24 cellular contexts compared by ENCODE assay signal in the genomic region with DNA sequence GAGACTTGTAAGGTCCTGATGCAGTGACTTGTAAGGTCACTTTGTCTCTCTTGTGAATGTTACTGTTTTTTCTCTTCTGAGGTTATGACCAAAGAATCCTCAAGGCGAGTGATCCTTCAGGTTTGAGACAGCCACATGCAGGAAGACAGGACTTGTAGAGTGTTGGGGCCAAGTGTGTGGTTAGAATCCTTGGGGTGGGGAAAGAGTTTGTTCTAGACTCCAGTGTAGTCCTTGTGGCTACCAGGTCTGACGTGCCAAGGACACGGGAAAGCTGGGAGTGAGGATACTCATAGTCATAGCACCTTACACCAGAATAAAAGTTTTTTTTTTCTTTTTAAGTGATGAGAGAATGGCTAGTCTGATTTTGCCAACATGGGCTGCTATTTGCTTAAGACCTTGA. TPM values are rescaled to one million over a fixed set of nuclear protein-coding genes. Genes with fewer than 3 reads are reported as not detected.
A peak's percentile ranks its signal among the peaks of the same experiment; 100 is the strongest.
DNase-seq lines count a peak whose midpoint lies in the region; ATAC-seq and TF ChIP-seq lines count a peak whose summit lies in the region.
"Had no signal": no experiment of that assay in that cellular context is flagged by ENCODE, and none has a peak within 500 bp of the region (broad histone marks: within the 10 kb centered on the region; RNA-seq: fewer than 3 reads in every experiment).

No MANE protein-coding gene starts in this region.

- no peak overlapping the region for H2AFZ ChIP-seq in hepatocyte
- H2AFZ ChIP-seq: GM23338 had no signal

- peaks cover 11% of the 10 kb centered on the region for H3K4me1 Mint-ChIP-seq in MCF 10A (ENCODE audit: insufficient read depth, unreplicated experiment)
- peaks cover 24% of the 10 kb centered on the region for H3K4me1 Mint-ChIP-seq in activated naive CD8-positive, alpha-beta T cell treated with anti-CD3 and anti-CD28 coated beads, Interleukin-2, amount 50 U/mL, for 24 hours

- ATAC-seq in activated naive CD8-positive, alpha-beta T cell treated with anti-CD3 and anti-CD28 coated beads, Interleukin-2, amount 50 U/mL, for 24 hours: no peak
- ATAC-seq in GM21619 (IDR thresholded peaks at IDR 0.05; ENCODE audit: unreplicated experiment): no peak
- ATAC-seq: GM23338, PC-3, SK-N-SH treated with all-trans-retinoic acid at 6 μM for 48 hours had no signal

- TF ChIP-seq CTCF in breast epithelium (IDR thresholded peaks at IDR 0.05): no peak
- TF ChIP-seq CTCF in MCF 10A (IDR thresholded peaks at IDR 0.05; ENCODE audit: unreplicated experiment): no peak
- TF ChIP-seq CTCF in hepatocyte (IDR thresholded peaks at IDR 0.05; ENCODE audit: poor library complexity): no peak
- TF ChIP-seq CTCF in thyroid gland (IDR thresholded peaks at IDR 0.05): no peak

- H3K4me3 ChIP-seq in breast epithelium (no peak overlapping the region), hepatocyte (no peak overlapping the region), thyroid gland (replicated peaks in 1 of 3) (no peak overlapping the region)
- H3K4me3 ChIP-seq: BLaER1, GM23338, SJCRH30 had no signal

- no peaks in the 10 kb centered on the region for H4K20me1 ChIP-seq in hepatocyte (ENCODE audit: insufficient read depth, poor library complexity, severe bottlenecking)
- H4K20me1 ChIP-seq: BLaER1 had no signal

- H3K4me1 ChIP-seq in breast epithelium (peaks cover 8 to 13% of the 10 kb centered on the region in 2 donors), hepatocyte (ENCODE audit: insufficient read depth) (peaks cover 36% of the 10 kb centered on the region), thyroid gland (peaks cover 51 to 57% of the 10 kb centered on the region in 2 donors)
- H3K4me1 ChIP-seq: SJCRH30 had no signal

- H3K4me3 Mint-ChIP-seq in MCF 10A (ENCODE audit: unreplicated experiment): no peak overlapping the region
- no peak overlapping the region for H3K4me3 Mint-ChIP-seq in activated naive CD8-positive, alpha-beta T cell treated with anti-CD3 and anti-CD28 coated beads, Interleukin-2, amount 50 U/mL, for 24 hours
- H3K4me3 Mint-ChIP-seq: GM23338, H9, HFFc6 had no signal

- 96% methylated on average over 3 of the region's 3 CpGs for WGBS in hepatocyte (ENCODE audit: low lambda C conversion rate, missing lambda C conversion rate)
- 97 to 98% methylated on average over 3 of the region's 3 CpGs for WGBS in thyroid gland, 2 donors

- no TSS peak for BruUV-seq in MCF 10A (replicated peaks; lab: Mats Ljungman, UMichigan)

- H3K27me3 Mint-ChIP-seq in MCF 10A (ENCODE audit: insufficient read depth, unreplicated experiment): no peaks in the 10 kb centered on the region
- H3K27me3 Mint-ChIP-seq in activated naive CD8-positive, alpha-beta T cell treated with anti-CD3 and anti-CD28 coated beads, Interleukin-2, amount 50 U/mL, for 24 hours: no peaks in the 10 kb centered on the region
- H3K27me3 Mint-ChIP-seq: CD4-positive, CD25-positive, alpha-beta regulatory T cell had no signal

- no peaks in the 10 kb centered on the region for H3K9me2 ChIP-seq in hepatocyte (replicated peaks; ENCODE audit: insufficient read depth)

- intact Hi-C loops in breast epithelium (cut with DNase I; ENCODE audit: low total_unique reads) (no loop called here), MCF 10A (cut with micrococcal nuclease) (no loop called here), thyroid gland (cut with DNase I) (no loop called here)

- H3K36me3 Mint-ChIP-seq in MCF 10A (ENCODE audit: insufficient read depth, unreplicated experiment): peaks cover 12% of the 10 kb centered on the region
- peaks cover 12% of the 10 kb centered on the region for H3K36me3 Mint-ChIP-seq in activated naive CD8-positive, alpha-beta T cell treated with anti-CD3 and anti-CD28 coated beads, Interleukin-2, amount 50 U/mL, for 24 hours (ENCODE audit: low read depth)

- H3K9me3 ChIP-seq in breast epithelium: no peaks in the 10 kb centered on the region
- no peaks in the 10 kb centered on the region for H3K9me3 ChIP-seq in hepatocyte (ENCODE audit: low read depth)
- no peaks in the 10 kb centered on the region for H3K9me3 ChIP-seq in thyroid gland
- H3K9me3 ChIP-seq: SJCRH30 had no signal

- H3K27me3 ChIP-seq in breast epithelium (no peaks in the 10 kb centered on the region), hepatocyte (no peaks in the 10 kb centered on the region), thyroid gland (no peaks in the 10 kb centered on the region)
- H3K27me3 ChIP-seq: BLaER1, SJCRH30 had no signal

- no peaks in the 10 kb centered on the region for H3K79me2 ChIP-seq in hepatocyte

- H3K4me2 ChIP-seq in hepatocyte: no peak overlapping the region
- H3K4me2 ChIP-seq: BLaER1, GM23338 had no signal

- POLR2A ChIA-PET in MCF 10A (lab: Yijun Ruan, JAX): interaction anchor here (0.7 kb wide), 1 partner anchor 486 kb away, joined by 4 read pairs; no protein-coding TSS in a partner anchor

- DNase-seq in breast epithelium (ENCODE audit: low spot score in 2 of 2) (peak in 1 of 2 donors; percentile 67), MCF 10A (ENCODE audit: unreplicated experiment) (no peak), LHCN-M2 (ENCODE audit: low read depth) (peak; percentile 81), hepatocyte (ENCODE audit: low spot score) (no peak), thyroid gland (no peak), NCI-H526 (lab: John Stamatoyannopoulos, UW) (no peak)
- DNase-seq in activated naive CD8-positive, alpha-beta T cell treated with anti-CD3 and anti-CD28 coated beads, Interleukin-2, amount 50 U/mL, for 24 hours: no peak
- DNase-seq: CD4-positive, CD25-positive, alpha-beta regulatory T cell; COR-L47; H9; HFFc6; IMR-90; NCI-H1105 treated with DMSO at 0.1 percent for 48 hours; NCI-H2029; NCI-H446; NCI-H524 treated with DMSO at 0.1 percent for 48 hours; NCI-H82; NK-92 treated with Interleukin-12 subunit alpha and Interleukin-12 subunit beta, amount 100 ng/mL, for 24 hours; PC-3; SJCRH30 had no signal

- H3K27ac ChIP-seq in breast epithelium: peak overlapping the region; percentile 67 to 72
- peak overlapping the region; percentile 54 for H3K27ac ChIP-seq in hepatocyte
- H3K27ac ChIP-seq in thyroid gland: peak overlapping the region; percentile 14 to 98 (median 96)
- H3K27ac ChIP-seq: BLaER1, SJCRH30 had no signal

- H3K36me3 ChIP-seq in breast epithelium: no peaks in the 10 kb centered on the region
- no peaks in the 10 kb centered on the region for H3K36me3 ChIP-seq in hepatocyte (replicated peaks; ENCODE audit: insufficient read depth, low read depth)
- peaks cover 0 to 3% of the 10 kb centered on the region in 2 donors for H3K36me3 ChIP-seq in thyroid gland

- H3K9me3 Mint-ChIP-seq in MCF 10A (ENCODE audit: unreplicated experiment): no peaks in the 10 kb centered on the region
- no peaks in the 10 kb centered on the region for H3K9me3 Mint-ChIP-seq in activated naive CD8-positive, alpha-beta T cell treated with anti-CD3 and anti-CD28 coated beads, Interleukin-2, amount 50 U/mL, for 24 hours
- H3K9me3 Mint-ChIP-seq: CD4-positive, CD25-positive, alpha-beta regulatory T cell; HFFc6 had no signal

- TF ChIP-seq POLR2A in breast epithelium (IDR thresholded peaks at IDR 0.05) (no peak), thyroid gland (IDR thresholded peaks at IDR 0.05) (no peak)

- CTCF ChIA-PET in MCF 10A (lab: Yijun Ruan, JAX): no interaction called here

- H3K27ac Mint-ChIP-seq in MCF 10A (ENCODE audit: low read depth, unreplicated experiment): no peak overlapping the region
- no peak overlapping the region for H3K27ac Mint-ChIP-seq in activated naive CD8-positive, alpha-beta T cell treated with anti-CD3 and anti-CD28 coated beads, Interleukin-2, amount 50 U/mL, for 24 hours
- H3K27ac Mint-ChIP-seq: GM23338, HFFc6 had no signal

RNA-seq across cellular contexts. Expression of a gene that starts 7.3 kb away (rescaled TPM):
- 10 to 100 TPM; 49.3 to 84.7 (median 61.3) TPM for total RNA-seq in breast epithelium
- 39.3 and 44.5 TPM in 2 replicates for total RNA-seq in MCF 10A (2022)
- 64.5 and 71.3 TPM in 2 replicates for total RNA-seq in LHCN-M2 (2014; rRNA removed)
- 17.1 TPM for polyA plus RNA-seq in LHCN-M2 (2012)
- 54.4 and 61.6 TPM in 2 replicates for total RNA-seq in hepatocyte
- 26.3 and 28.1 TPM in 2 replicates for polyA plus RNA-seq in hepatocyte
- 100 to 1,000 TPM in 3 of 4 donors, 10 to 100 TPM in 1; 87.0 to 161 (median 111) TPM for total RNA-seq in thyroid gland
